In genomic region chr19:4009990-4010807, GRCh38 we compare ENCODE assay signal across 11 cellular contexts. TPM values are rescaled to one million over a fixed set of nuclear protein-coding genes. Genes with fewer than 3 reads are reported as not detected.
DNase-seq lines count a peak whose midpoint lies in the region; ATAC-seq and TF ChIP-seq lines count a peak whose summit lies in the region.
"Had no signal": no experiment of that assay in that cellular context is flagged by ENCODE, and none has a peak within 500 bp of the region (broad histone marks: within the 10 kb centered on the region; RNA-seq: fewer than 3 reads in every experiment).

No MANE protein-coding gene starts in this region.

- TF ChIP-seq POLR2A in gastroesophageal sphincter (IDR thresholded peaks at IDR 0.05) = peak in 1 of 2 donors; percentile 14

- peak overlapping the region; percentile 99 for H3K4me2 ChIP-seq in DND-41 (ENCODE audit: insufficient read depth, low read length)
- peak overlapping the region; percentile 99; the same call in 1 of the 2 replicates for H3K4me2 ChIP-seq in OCI-LY7 (ENCODE audit: low read length)

- peak overlapping the region; percentile 89 for H3K9ac ChIP-seq in DND-41 (ENCODE audit: low read depth, low read length)

- H4K20me1 ChIP-seq in DND-41 (ENCODE audit: insufficient read depth, low read length) = peaks cover 66% of the 10 kb centered on the region
- peaks cover 8% of the 10 kb centered on the region for H4K20me1 ChIP-seq in OCI-LY7 (ENCODE audit: insufficient read depth, low read length)

- TF ChIP-seq EP300 in gastroesophageal sphincter (IDR thresholded peaks at IDR 0.05) = no peak

- DNase-seq in DND-41 (no peak), OCI-LY7 (ENCODE audit: low spot score) (no peak), skeletal muscle cell (ENCODE audit: low read depth) (no peak), left colon (no peak)
- DNase-seq in effector CD8-positive, alpha-beta T cell (lab: John Stamatoyannopoulos, UW) = no peak
- no peak for DNase-seq in activated CD4-positive, alpha-beta T cell treated with anti-CD3 and anti-CD28 coated beads, Interleukin-2, amount 50 U/mL, for 1 hour
- DNase-seq: activated CD4-positive, alpha-beta T cell treated with anti-CD3 and anti-CD28 coated beads, Interleukin-2, amount 50 U/mL, for 4 hours; brain microvascular endothelial cell; NCI-H1092 treated with DMSO at 0.1 percent for 48 hours; stimulated activated CD8-positive, alpha-beta memory T cell treated with anti-CD3 and anti-CD28 coated beads, Interleukin-4, amount 100 ng/mL, for 48 hours had no signal

- H2AFZ ChIP-seq in DND-41 (ENCODE audit: low read depth, low read length) (no peak overlapping the region), OCI-LY7 (ENCODE audit: low read length) (no peak overlapping the region)

- no TSS peak for BruUV-seq in OCI-LY7 (replicated peaks; lab: Mats Ljungman, UMichigan)

- POLR2A ChIA-PET in OCI-LY7 (lab: Charles Lee) = interaction anchor here (0.7 kb wide), 1 partner anchor 13 kb away, joined by 4 read pairs; no protein-coding TSS in a partner anchor

- WGBS in gastroesophageal sphincter (ENCODE audit: low coverage in 1 of 2), 2 donors = no CpG with 5 or more reads among the region's 24 CpGs

- H3K9me3 ChIP-seq in DND-41 (ENCODE audit: insufficient read depth, low read length, severe bottlenecking) = no peaks in the 10 kb centered on the region
- H3K9me3 ChIP-seq in OCI-LY7 (ENCODE audit: low read length) = no peaks in the 10 kb centered on the region
- no peaks in the 10 kb centered on the region for H3K9me3 ChIP-seq in gastroesophageal sphincter

- H3K27me3 ChIP-seq in DND-41 (ENCODE audit: insufficient read depth, low read length, poor library complexity) = no peaks in the 10 kb centered on the region
- no peaks in the 10 kb centered on the region for H3K27me3 ChIP-seq in gastroesophageal sphincter
- H3K27me3 ChIP-seq: brain microvascular endothelial cell had no signal

- no peaks in the 10 kb centered on the region for H3K9me2 ChIP-seq in OCI-LY7 (ENCODE audit: insufficient read depth, low read length)

- peaks cover 48% of the 10 kb centered on the region for H3K4me1 ChIP-seq in DND-41 (ENCODE audit: insufficient read depth, low read length)
- peaks cover 14% of the 10 kb centered on the region for H3K4me1 ChIP-seq in OCI-LY7 (ENCODE audit: insufficient read depth, low read length, poor library complexity, severe bottlenecking)
- peaks cover 0 to 84% (median 48%) of the 10 kb centered on the region in 3 donors for H3K4me1 ChIP-seq in gastroesophageal sphincter

- H3K36me3 ChIP-seq in DND-41 (ENCODE audit: insufficient read depth, low read length) (peaks cover 58% of the 10 kb centered on the region), OCI-LY7 (ENCODE audit: insufficient read depth, low read length) (peaks cover 28% of the 10 kb centered on the region), gastroesophageal sphincter (peaks cover 0 to 24% of the 10 kb centered on the region in 2 donors)

- H3K79me2 ChIP-seq in DND-41 (ENCODE audit: insufficient read depth, low read length) (peaks cover 79% of the 10 kb centered on the region), OCI-LY7 (ENCODE audit: insufficient read depth, low read depth, low read length) (peaks cover 26% of the 10 kb centered on the region; the same call in 1 of the 2 replicates)

- ATAC-seq in DND-41 (ENCODE audit: insufficient read depth, low read depth) (no peak), gastroesophageal sphincter (no peak), left colon (no peak)

- H3K4me3 ChIP-seq in DND-41 (ENCODE audit: low read depth in 1 of 2, low read length in 2 of 2) (no peak overlapping the region), OCI-LY7 (ENCODE audit: low read depth, low read length, poor library complexity, severe bottlenecking) (no peak overlapping the region), gastroesophageal sphincter (peak overlapping the region in 1 of 2 donors; percentile 27), skeletal muscle cell (ENCODE audit: low read depth, low read length) (peak overlapping the region; percentile 4)

- intact Hi-C loops in OCI-LY7 (cut with micrococcal nuclease; ENCODE audit: unreplicated experiment) = no loop called here
- intact Hi-C loops in left colon (cut with DNase I, micrococcal nuclease) = no loop called here

- H3K27ac ChIP-seq in DND-41 (ENCODE audit: low read length) = no peak overlapping the region
- no peak overlapping the region for H3K27ac ChIP-seq in OCI-LY7 (ENCODE audit: low read depth, low read length, poor library complexity, severe bottlenecking)
- H3K27ac ChIP-seq in gastroesophageal sphincter = peak overlapping the region; percentile 2 to 97 (median 82)
- H3K27ac ChIP-seq: brain microvascular endothelial cell had no signal

- CTCF ChIA-PET in OCI-LY7 (lab: Charles Lee; ENCODE audit: unreplicated experiment) = no interaction called here

- no peak for TF ChIP-seq CTCF in DND-41 (IDR thresholded peaks at IDR 0.05; ENCODE audit: borderline replicate concordance, extremely low read depth, low read length, poor library complexity, severe bottlenecking)
- TF ChIP-seq CTCF in OCI-LY7 (conservative IDR thresholded peaks at IDR 0.05; ENCODE audit: low read length) = no peak
- no peak for TF ChIP-seq CTCF in gastroesophageal sphincter (IDR thresholded peaks at IDR 0.05)

RNA-seq across cellular contexts. Expression of gene PIAS4, which starts 2.7 kb away (rescaled TPM):
- 25.3 and 31.5 TPM in 2 replicates for total RNA-seq in OCI-LY7 (2014; rRNA removed; shearing (Covaris generic))
- total RNA-seq in OCI-LY7 (2022) (34.4 and 35.0 TPM in 2 replicates), gastroesophageal sphincter (10 to 100 TPM; 15.3 to 26.4 (median 16.8) TPM), left colon (10 to 100 TPM; 25.1 to 27.7 TPM)

RNA-seq across cellular contexts. Expression of gene EEF2, which starts 24.9 kb away (rescaled TPM):
- total RNA-seq in OCI-LY7 (2014; rRNA removed; shearing (Covaris generic)) = 1,633 and 1,634 TPM in 2 replicates
- total RNA-seq in OCI-LY7 (2022) = 3,507 and 3,668 TPM in 2 replicates
- total RNA-seq in gastroesophageal sphincter = 1,000 to 10,000 TPM; 2,212 to 2,463 (median 2,311) TPM
- 1,000 to 10,000 TPM; 1,955 to 2,053 TPM for total RNA-seq in left colon

RNA-seq across cellular contexts. Expression of gene DAPK3, which starts 39.3 kb away (rescaled TPM):
- 48.6 and 49.3 TPM in 2 replicates for total RNA-seq in OCI-LY7 (2014; rRNA removed; shearing (Covaris generic))
- 40.4 and 47.1 TPM in 2 replicates for total RNA-seq in OCI-LY7 (2022)
- total RNA-seq in gastroesophageal sphincter = 100 to 1,000 TPM; 192 to 257 (median 235) TPM
- total RNA-seq in left colon = 10 to 100 TPM; 52.2 to 74.6 TPM

RNA-seq across cellular contexts. Expression of gene ZBTB7A, which starts 56.5 kb away (rescaled TPM):
- total RNA-seq in OCI-LY7 (2014; rRNA removed; shearing (Covaris generic)) = 13.1 and 17.2 TPM in 2 replicates
- total RNA-seq in OCI-LY7 (2022) (29.3 and 31.2 TPM in 2 replicates), gastroesophageal sphincter (100 to 1,000 TPM in 1 of 4 donors, 10 to 100 TPM in 3; 65.6 to 122 (median 82.4) TPM), left colon (100 to 1,000 TPM; 110 to 124 TPM)

Comparison
In these comparisons a context has a peak if more than half of its experiments do, and no peak if none do; other contexts are left out.
1. H3K27ac ChIP-seq: peak in gastroesophageal sphincter (4 of 4); none in DND-41 (single experiment) and OCI-LY7 (single experiment).